ENCODE assay signal across 10 cellular contexts in genomic region chr7:132575987-132576722, GRCh38. TPM values are rescaled to one million over a fixed set of nuclear protein-coding genes. Genes with fewer than 3 reads are reported as not detected.
DNase-seq lines count a peak whose midpoint lies in the region; ATAC-seq and TF ChIP-seq lines count a peak whose summit lies in the region.
"Had no signal": no experiment of that assay in that cellular context is flagged by ENCODE, and none has a peak within 500 bp of the region (broad histone marks: within the 10 kb centered on the region; RNA-seq: fewer than 3 reads in every experiment).

Gene PLXNA4, minus strand, starts transcription at chr7:132576470. Its CDS starts 67,777 bp downstream, at chr7:132508693.

- H3K27ac ChIP-seq in right cardiac atrium (ENCODE audit: low read length), result no peak within 1 kb of the TSS
- H3K27ac ChIP-seq: neutrophil had no signal

- H3K4me1 Mint-ChIP-seq in activated T-cell treated with anti-CD3 and anti-CD28 coated beads, Interleukin-2, amount 50 U/mL, for 72 hours (ENCODE audit: low read depth), result peaks cover 24% of the 10 kb centered on the region

- intact Hi-C loops in right cardiac atrium (cut with DNase I), result loop anchor here (5.0 to 10.0 kb wide), 5 partner anchors 71 to 629 kb away; no protein-coding TSS in a partner anchor

- peak; percentile 25 to 29 for ATAC-seq in activated T-cell treated with anti-CD3 and anti-CD28 coated beads, Interleukin-2, amount 50 U/mL, for 72 hours (replicated peaks in 1 of 2)
- ATAC-seq in right cardiac atrium, result peak; percentile 15 to 27

- peaks cover 71% of the 10 kb centered on the region for H3K27me3 Mint-ChIP-seq in activated T-cell treated with anti-CD3 and anti-CD28 coated beads, Interleukin-2, amount 50 U/mL, for 72 hours (ENCODE audit: low read depth)

- H3K9me3 Mint-ChIP-seq in activated T-cell treated with anti-CD3 and anti-CD28 coated beads, Interleukin-2, amount 50 U/mL, for 72 hours, result no peaks in the 10 kb centered on the region

- TF ChIP-seq CTCF in retinal pigment epithelial cell (conservative IDR thresholded peaks at IDR 0.05; ENCODE audit: low read depth, low read length), result no peak

- H3K4me1 ChIP-seq in right cardiac atrium (ENCODE audit: control insufficient read depth, insufficient read depth, low read length), result peaks cover 2% of the 10 kb centered on the region

- no peaks in the 10 kb centered on the region for H3K27me3 ChIP-seq in right cardiac atrium (ENCODE audit: control insufficient read depth, insufficient read depth)

- H3K9me3 ChIP-seq in right cardiac atrium (ENCODE audit: control insufficient read depth, low read length), result no peaks in the 10 kb centered on the region
- H3K9me3 ChIP-seq: neutrophil had no signal

- H3K36me3 Mint-ChIP-seq in activated T-cell treated with anti-CD3 and anti-CD28 coated beads, Interleukin-2, amount 50 U/mL, for 72 hours (ENCODE audit: insufficient read depth in 2 of 2), result peaks cover 0 to 2% of the 10 kb centered on the region in 2 donors

- no peak within 1 kb of the TSS for H3K27ac Mint-ChIP-seq in activated T-cell treated with anti-CD3 and anti-CD28 coated beads, Interleukin-2, amount 50 U/mL, for 72 hours

- DNase-seq in NCI-H510A treated with DMSO at 0.1 percent for 48 hours (lab: John Stamatoyannopoulos, UW) (peak; percentile 2), NCI-H510A (lab: John Stamatoyannopoulos, UW) (no peak), right cardiac atrium (peak; percentile 30 to 69 (median 63)), retinal pigment epithelial cell (ENCODE audit: low read depth) (no peak), A172 (ENCODE audit: low spot score) (no peak), NCI-H1048 (lab: John Stamatoyannopoulos, UW) (no peak)
- DNase-seq in activated T-cell treated with anti-CD3 and anti-CD28 coated beads, Interleukin-2, amount 50 U/mL, for 72 hours, result peak; percentile 9 to 23
- no peak for DNase-seq in stimulated activated CD8-positive, alpha-beta memory T cell treated with anti-CD3 and anti-CD28 coated beads, Interleukin-4, amount 100 ng/mL, for 48 hours
- DNase-seq: DND-41 had no signal

- peak within 1 kb of the TSS; percentile 79 for H3K4me3 ChIP-seq in right cardiac atrium (ENCODE audit: low read length)
- H3K4me3 ChIP-seq in retinal pigment epithelial cell (ENCODE audit: low read length), result peak within 1 kb of the TSS; percentile 46

- WGBS in right cardiac atrium, result under 1% methylated on average over 65 of the region's 65 CpGs

- peak within 1 kb of the TSS; percentile 67 to 76 for H3K4me3 Mint-ChIP-seq in activated T-cell treated with anti-CD3 and anti-CD28 coated beads, Interleukin-2, amount 50 U/mL, for 72 hours

RNA-seq across cellular contexts. Expression of gene PLXNA4, which starts in this region (rescaled TPM):
- 1 to 10 TPM in 1 of 2 donors, under 1 TPM in 1; 0.99 to 1.1 TPM for total RNA-seq in activated T-cell treated with anti-CD3 and anti-CD28 coated beads, Interleukin-2, amount 50 U/mL, for 72 hours
- total RNA-seq in right cardiac atrium, result 10 to 100 TPM; 12.2 to 19.3 (median 17.2) TPM
- 5.7 TPM for polyA plus RNA-seq in right cardiac atrium
- 0.22 and 0.36 TPM in 2 replicates for total RNA-seq in A172 (2014; rRNA removed; shearing (Covaris generic))

Comparison
In these comparisons a context has a peak if more than half of its experiments do, and no peak if none do; other contexts are left out.
1. DNase-seq: peak in NCI-H510A treated with DMSO at 0.1 percent for 48 hours (single experiment), activated T-cell treated with anti-CD3 and anti-CD28 coated beads, Interleukin-2, amount 50 U/mL, for 72 hours (2 of 2) and right cardiac atrium (3 of 3); none in NCI-H510A (single experiment), retinal pigment epithelial cell (single experiment), A172 (single experiment), NCI-H1048 (single experiment) and stimulated activated CD8-positive, alpha-beta memory T cell treated with anti-CD3 and anti-CD28 coated beads, Interleukin-4, amount 100 ng/mL, for 48 hours (single experiment).